In genomic region chr9:104778802-104779201, GRCh38 we compare ENCODE assay signal across 17 cellular contexts. TPM values are rescaled to one million over a fixed set of nuclear protein-coding genes. Genes with fewer than 3 reads are reported as not detected.
DNase-seq lines count a peak whose midpoint lies in the region; ATAC-seq and TF ChIP-seq lines count a peak whose summit lies in the region.
"Had no signal": no experiment of that assay in that cellular context is flagged by ENCODE, and none has a peak within 500 bp of the region (broad histone marks: within the 10 kb centered on the region; RNA-seq: fewer than 3 reads in every experiment).

No MANE protein-coding gene starts in this region.

- peaks cover 4% of the 10 kb centered on the region for H3K36me3 ChIP-seq in cardiac muscle cell
- peaks cover 0 to 10% of the 10 kb centered on the region in 2 donors for H3K36me3 ChIP-seq in adrenal gland (replicated peaks in 1 of 2)
- peaks cover 9 to 31% (median 23%) of the 10 kb centered on the region in 5 donors for H3K36me3 ChIP-seq in subcutaneous abdominal adipose tissue (ENCODE audit: control insufficient read depth in 5 of 5, insufficient read depth in 5 of 5, low read length in 5 of 5)
- H3K36me3 ChIP-seq: BE2C had no signal

- 77 to 90% (median 88%) methylated on average over 4 of the region's 4 CpGs for WGBS in adrenal gland, 4 donors

- H3K4me3 Mint-ChIP-seq in endothelial cell (ENCODE audit: unreplicated experiment): peak overlapping the region; percentile 53
- no peak overlapping the region for H3K4me3 Mint-ChIP-seq in activated T-helper 17 cell treated with anti-CD3 and anti-CD28 coated beads, Interleukin-2, amount 50 U/mL, for 72 hours
- H3K4me3 Mint-ChIP-seq: CD4-positive, alpha-beta T cell; GM23338 had no signal

- no peak for TF ChIP-seq POLR2A in adrenal gland (IDR thresholded peaks at IDR 0.05)

- no peak overlapping the region for H3K9ac ChIP-seq in subcutaneous abdominal adipose tissue (ENCODE audit: low read length in 5 of 5)

- H3K9me3 Mint-ChIP-seq in endothelial cell (ENCODE audit: unreplicated experiment): no peaks in the 10 kb centered on the region
- H3K9me3 Mint-ChIP-seq in activated T-helper 17 cell treated with anti-CD3 and anti-CD28 coated beads, Interleukin-2, amount 50 U/mL, for 72 hours: no peaks in the 10 kb centered on the region
- H3K9me3 Mint-ChIP-seq: CD4-positive, alpha-beta T cell; GM23338 had no signal

- H3K27ac Mint-ChIP-seq in endothelial cell (ENCODE audit: unreplicated experiment): peak overlapping the region; percentile 58
- no peak overlapping the region for H3K27ac Mint-ChIP-seq in activated T-helper 17 cell treated with anti-CD3 and anti-CD28 coated beads, Interleukin-2, amount 50 U/mL, for 72 hours
- H3K27ac Mint-ChIP-seq: CD4-positive, alpha-beta T cell; GM23338 had no signal

- TF ChIP-seq CTCF in cardiac muscle cell (IDR thresholded peaks at IDR 0.05; ENCODE audit: low read depth, low read length) (no peak), adrenal gland (IDR thresholded peaks at IDR 0.05) (no peak), endothelial cell (IDR thresholded peaks at IDR 0.05; ENCODE audit: unreplicated experiment) (no peak)

- H3K36me3 Mint-ChIP-seq in endothelial cell (ENCODE audit: low read depth, unreplicated experiment): peaks cover 14% of the 10 kb centered on the region
- peaks cover 4% of the 10 kb centered on the region for H3K36me3 Mint-ChIP-seq in activated T-helper 17 cell treated with anti-CD3 and anti-CD28 coated beads, Interleukin-2, amount 50 U/mL, for 72 hours (ENCODE audit: low read depth)

- H3K27me3 Mint-ChIP-seq in endothelial cell (ENCODE audit: unreplicated experiment): peaks cover 5% of the 10 kb centered on the region
- no peaks in the 10 kb centered on the region for H3K27me3 Mint-ChIP-seq in activated T-helper 17 cell treated with anti-CD3 and anti-CD28 coated beads, Interleukin-2, amount 50 U/mL, for 72 hours
- H3K27me3 Mint-ChIP-seq: CD4-positive, alpha-beta T cell had no signal

- intact Hi-C loops in Right ventricle myocardium superior (cut with DNase I): no loop called here
- intact Hi-C loops in adrenal gland (cut with DNase I): no loop called here

- H3K9me3 ChIP-seq in cardiac muscle cell (ENCODE audit: low read depth) (no peaks in the 10 kb centered on the region), adrenal gland (replicated peaks in 1 of 3) (no peaks in the 10 kb centered on the region), subcutaneous abdominal adipose tissue (ENCODE audit: control insufficient read depth in 5 of 5, low read length in 5 of 5) (no peaks in the 10 kb centered on the region)
- H3K9me3 ChIP-seq: BE2C, Caco-2 had no signal

- peaks cover 4% of the 10 kb centered on the region for H3K4me1 Mint-ChIP-seq in endothelial cell (ENCODE audit: unreplicated experiment)
- H3K4me1 Mint-ChIP-seq in activated T-helper 17 cell treated with anti-CD3 and anti-CD28 coated beads, Interleukin-2, amount 50 U/mL, for 72 hours: no peaks in the 10 kb centered on the region
- H3K4me1 Mint-ChIP-seq: GM23338 had no signal

- H3K27ac ChIP-seq in cardiac muscle cell (peak overlapping the region; percentile 77), adrenal gland (peak overlapping the region in 4 of 5 donors; percentile 14 to 82 (median 18)), subcutaneous abdominal adipose tissue (ENCODE audit: low read depth, low read length) (peak overlapping the region; percentile 81)
- H3K27ac ChIP-seq: C4-2B had no signal

- H3K4me3 ChIP-seq in cardiac muscle cell (no peak overlapping the region), adrenal gland (no peak overlapping the region), subcutaneous abdominal adipose tissue (ENCODE audit: low read depth in 1 of 5, low read length in 5 of 5) (no peak overlapping the region)
- H3K4me3 ChIP-seq: GM23338 had no signal

- H3K27me3 ChIP-seq in cardiac muscle cell (no peaks in the 10 kb centered on the region), adrenal gland (no peaks in the 10 kb centered on the region), subcutaneous abdominal adipose tissue (ENCODE audit: control insufficient read depth in 5 of 5, insufficient read depth in 4 of 5, low read length in 5 of 5) (no peaks in the 10 kb centered on the region)
- H3K27me3 ChIP-seq: BE2C had no signal

- DNase-seq in cardiac muscle cell (ENCODE audit: low read depth in 1 of 2, low spot score in 1 of 2) (no peak), Right ventricle myocardium superior (no peak), adrenal gland (no peak), endothelial cell (ENCODE audit: low spot score) (no peak)
- no peak for DNase-seq in activated naive CD4-positive, alpha-beta T cell treated with anti-CD3 and anti-CD28 coated beads, Interleukin-2, amount 50 U/mL, for 16 hours
- DNase-seq: ACHN; BE2C; Caco-2; CD4-positive, alpha-beta T cell; DMS79 treated with DMSO at 0.1 percent for 48 hours; GF-D8; HCEC 1CT had no signal

- peaks cover 57% of the 10 kb centered on the region for H3K4me1 ChIP-seq in cardiac muscle cell (ENCODE audit: low read depth)
- H3K4me1 ChIP-seq in adrenal gland (replicated peaks in 1 of 2): peaks cover 16 to 70% of the 10 kb centered on the region in 2 donors
- peaks cover 5 to 69% (median 67%) of the 10 kb centered on the region in 5 donors for H3K4me1 ChIP-seq in subcutaneous abdominal adipose tissue (ENCODE audit: control insufficient read depth in 5 of 5, insufficient read depth in 5 of 5, low read length in 5 of 5)
- H3K4me1 ChIP-seq: BE2C, Caco-2 had no signal

- no peak for ATAC-seq in Right ventricle myocardium superior (ENCODE audit: poor library complexity)
- ATAC-seq in activated T-helper 17 cell treated with anti-CD3 and anti-CD28 coated beads, Interleukin-2, amount 50 U/mL, for 72 hours (replicated peaks): no peak
- ATAC-seq: GM23338 had no signal

RNA-seq across cellular contexts. Expression of gene NIPSNAP3B, which starts 14.9 kb away (rescaled TPM):
- total RNA-seq in cardiac muscle cell (10.9 and 16.0 TPM in 2 replicates), Right ventricle myocardium superior (29.9 TPM), adrenal gland (10 to 100 TPM in 5 of 8 donors, 1 to 10 TPM in 3; 8.1 to 28.2 (median 12.5) TPM), endothelial cell (ENCODE audit: unreplicated experiment) (2.3 TPM)
- polyA plus RNA-seq in cardiac muscle cell (17.7 and 43.6 TPM in 2 replicates), adrenal gland (10 to 100 TPM in 2 of 3 donors, 1 to 10 TPM in 1; 8.5 to 36.5 (median 14.0) TPM)
- total RNA-seq in activated T-helper 17 cell treated with anti-CD3 and anti-CD28 coated beads, Interleukin-2, amount 50 U/mL, for 72 hours: 1 to 10 TPM in 1 of 2 donors, under 1 TPM in 1; 0.48 to 1.6 TPM
- total RNA-seq: HT-29 had no signal

RNA-seq across cellular contexts. Expression of gene NIPSNAP3A, which starts 31.3 kb away (rescaled TPM):
- total RNA-seq in cardiac muscle cell (61.7 and 78.0 TPM in 2 replicates), Right ventricle myocardium superior (18.7 TPM), adrenal gland (10 to 100 TPM; 32.3 to 76.9 (median 43.7) TPM), endothelial cell (ENCODE audit: unreplicated experiment) (25.1 TPM)
- polyA plus RNA-seq in cardiac muscle cell (187 and 193 TPM in 2 replicates), adrenal gland (10 to 100 TPM; 18.3 to 49.2 (median 34.1) TPM)
- 10 to 100 TPM in 1 of 2 donors, 1 to 10 TPM in 1; 7.1 to 10.3 TPM for total RNA-seq in activated T-helper 17 cell treated with anti-CD3 and anti-CD28 coated beads, Interleukin-2, amount 50 U/mL, for 72 hours

Comparison
In these comparisons a context has a peak if more than half of its experiments do, and no peak if none do; other contexts are left out.
1. H3K27ac ChIP-seq: peak in every context shown above with its lines; median percentile 81 in subcutaneous abdominal adipose tissue; 77 in cardiac muscle cell; 18 in adrenal gland.